22 cellular contexts compared by ENCODE assay signal in genomic region chr1:220222939-220223338, GRCh38. TPM values are rescaled to one million over a fixed set of nuclear protein-coding genes. Genes with fewer than 3 reads are reported as not detected.
DNase-seq lines count a peak whose midpoint lies in the region; ATAC-seq and TF ChIP-seq lines count a peak whose summit lies in the region.
"Had no signal": no experiment of that assay in that cellular context is flagged by ENCODE, and none has a peak within 500 bp of the region (broad histone marks: within the 10 kb centered on the region; RNA-seq: fewer than 3 reads in every experiment).

No MANE protein-coding gene starts in this region.

- H3K27me3 ChIP-seq in CD4-positive, alpha-beta T cell (ENCODE audit: control insufficient read depth, insufficient read depth, low read length), result no peaks in the 10 kb centered on the region
- H3K27me3 ChIP-seq: gastroesophageal sphincter, right atrium auricular region, uterus had no signal

- peak overlapping the region; percentile 10 for H3K27ac Mint-ChIP-seq in CD4-positive, alpha-beta T cell
- 0 out of 2 replicates have a peak overlapping the region, but pooled peaks have one; percentile 58 for H3K27ac Mint-ChIP-seq in WTC11
- H3K27ac Mint-ChIP-seq: activated CD4-positive, alpha-beta memory T cell treated with anti-CD3 and anti-CD28 coated beads for 36 hours; activated naive CD8-positive, alpha-beta T cell treated with anti-CD3 and anti-CD28 coated beads, Interleukin-2, amount 10 ng/mL, durations not matched to agents 7 days and 5 days had no signal

- peaks cover 87% of the 10 kb centered on the region for H3K4me1 Mint-ChIP-seq in CD4-positive, alpha-beta T cell (ENCODE audit: low read depth)
- peaks cover 55% of the 10 kb centered on the region for H3K4me1 Mint-ChIP-seq in WTC11

- intact Hi-C loops in CD4-positive, alpha-beta T cell (cut with DNase I, micrococcal nuclease), result no loop called here

- H3K27me3 Mint-ChIP-seq in CD4-positive, alpha-beta T cell, result no peaks in the 10 kb centered on the region
- no peaks in the 10 kb centered on the region for H3K27me3 Mint-ChIP-seq in WTC11 (ENCODE audit: low read depth)
- H3K27me3 Mint-ChIP-seq: activated CD4-positive, alpha-beta memory T cell treated with anti-CD3 and anti-CD28 coated beads for 36 hours; activated naive CD8-positive, alpha-beta T cell treated with anti-CD3 and anti-CD28 coated beads, Interleukin-2, amount 10 ng/mL, durations not matched to agents 7 days and 5 days had no signal

- H3K9me3 Mint-ChIP-seq in CD4-positive, alpha-beta T cell, result no peaks in the 10 kb centered on the region
- no peaks in the 10 kb centered on the region for H3K9me3 Mint-ChIP-seq in WTC11
- H3K9me3 Mint-ChIP-seq: activated CD4-positive, alpha-beta memory T cell treated with anti-CD3 and anti-CD28 coated beads for 36 hours; activated naive CD8-positive, alpha-beta T cell treated with anti-CD3 and anti-CD28 coated beads, Interleukin-2, amount 10 ng/mL, durations not matched to agents 7 days and 5 days had no signal

- H3K36me3 Mint-ChIP-seq in CD4-positive, alpha-beta T cell (ENCODE audit: low read depth), result peaks cover 25% of the 10 kb centered on the region
- H3K36me3 Mint-ChIP-seq in WTC11, result no peaks in the 10 kb centered on the region; the same call in 1 of the 2 replicates

- no peak for DNase-seq in CD4-positive, alpha-beta T cell
- DNase-seq in WTC11 (ENCODE audit: low spot score) (no peak), NCI-H2029 treated with DMSO at 0.1 percent for 48 hours (lab: John Stamatoyannopoulos, UW) (no peak)
- DNase-seq in stimulated activated CD4-positive, alpha-beta T cell treated with anti-CD3 and anti-CD28 coated beads, Interleukin-1b, Interleukin-23, amount 100 ng/mL, for 48 hours, result no peak
- DNase-seq: activated CD4-positive, alpha-beta memory T cell treated with anti-CD3 and anti-CD28 coated beads for 36 hours; activated naive CD8-positive, alpha-beta T cell treated with anti-CD3 and anti-CD28 coated beads, Interleukin-2, amount 10 ng/mL, durations not matched to agents 7 days and 5 days; activated T-cell treated with anti-CD3 and anti-CD28 coated beads, Interleukin-2, amount 50 U/mL, for 48 hours; dermis blood vessel endothelial cell; HCEC 1CT; left ventricle myocardium inferior; MV-4-11; NCI-H2081 treated with DMSO at 0.1 percent for 48 hours; NCI-H524 treated with DMSO at 0.1 percent for 48 hours; nucleus accumbens; uterus had no signal

- POLR2A ChIA-PET in CD4-positive, alpha-beta T cell (lab: Charles Lee), result no interaction called here
- POLR2A ChIA-PET in WTC11 (lab: Charles Lee), result no interaction called here

- no peaks in the 10 kb centered on the region for H3K9me3 ChIP-seq in CD4-positive, alpha-beta T cell (ENCODE audit: control insufficient read depth, low read length)
- H3K9me3 ChIP-seq: gastroesophageal sphincter, left ventricle myocardium inferior, right atrium auricular region, uterus had no signal

- TF ChIP-seq CTCF in CD4-positive, alpha-beta T cell (IDR thresholded peaks at IDR 0.05), result no peak
- no peak for TF ChIP-seq CTCF in WTC11 (IDR thresholded peaks at IDR 0.05)

- H3K4me3 Mint-ChIP-seq in CD4-positive, alpha-beta T cell, result no peak overlapping the region
- H3K4me3 Mint-ChIP-seq in WTC11, result no peak overlapping the region
- H3K4me3 Mint-ChIP-seq: activated CD4-positive, alpha-beta memory T cell treated with anti-CD3 and anti-CD28 coated beads for 36 hours; activated naive CD8-positive, alpha-beta T cell treated with anti-CD3 and anti-CD28 coated beads, Interleukin-2, amount 10 ng/mL, durations not matched to agents 7 days and 5 days had no signal

- CTCF ChIA-PET in CD4-positive, alpha-beta T cell (lab: Charles Lee), result no interaction called here
- CTCF ChIA-PET in WTC11 (lab: Charles Lee), result interaction anchor here (0.6 kb wide), 1 partner anchor 9 kb away, joined by 3 read pairs; no protein-coding TSS in a partner anchor

- no peak overlapping the region for H3K27ac ChIP-seq in CD4-positive, alpha-beta T cell (ENCODE audit: low read depth, low read length)
- H3K27ac ChIP-seq: gastroesophageal sphincter, HL-60, left ventricle myocardium inferior, right atrium auricular region, uterus had no signal

- ATAC-seq in CD4-positive, alpha-beta T cell (ENCODE audit: poor library complexity), result no peak
- peak; percentile 25 for ATAC-seq in GM18868 (IDR thresholded peaks at IDR 0.05; ENCODE audit: unreplicated experiment)
- ATAC-seq in HG02981 (IDR thresholded peaks at IDR 0.05; ENCODE audit: unreplicated experiment), result peak; percentile 22
- no peak for ATAC-seq in WTC11
- no peak for ATAC-seq in HG02678 (IDR thresholded peaks at IDR 0.05; ENCODE audit: unreplicated experiment)
- ATAC-seq in HG03045 (IDR thresholded peaks at IDR 0.05; ENCODE audit: unreplicated experiment), result no peak
- ATAC-seq: gastroesophageal sphincter had no signal

TF ChIP-seq in WTC11, 78 proteins besides CTCF, POLR2A, EP300 and RAD21 (continues in another document):
- TF ChIP-seq E2F5 (CRISPR knock-in tag; IDR thresholded peaks at IDR 0.05), result no peak
- no peak for TF ChIP-seq EMX1 (CRISPR knock-in tag; IDR thresholded peaks at IDR 0.05)
- TF ChIP-seq, protein P1, sequence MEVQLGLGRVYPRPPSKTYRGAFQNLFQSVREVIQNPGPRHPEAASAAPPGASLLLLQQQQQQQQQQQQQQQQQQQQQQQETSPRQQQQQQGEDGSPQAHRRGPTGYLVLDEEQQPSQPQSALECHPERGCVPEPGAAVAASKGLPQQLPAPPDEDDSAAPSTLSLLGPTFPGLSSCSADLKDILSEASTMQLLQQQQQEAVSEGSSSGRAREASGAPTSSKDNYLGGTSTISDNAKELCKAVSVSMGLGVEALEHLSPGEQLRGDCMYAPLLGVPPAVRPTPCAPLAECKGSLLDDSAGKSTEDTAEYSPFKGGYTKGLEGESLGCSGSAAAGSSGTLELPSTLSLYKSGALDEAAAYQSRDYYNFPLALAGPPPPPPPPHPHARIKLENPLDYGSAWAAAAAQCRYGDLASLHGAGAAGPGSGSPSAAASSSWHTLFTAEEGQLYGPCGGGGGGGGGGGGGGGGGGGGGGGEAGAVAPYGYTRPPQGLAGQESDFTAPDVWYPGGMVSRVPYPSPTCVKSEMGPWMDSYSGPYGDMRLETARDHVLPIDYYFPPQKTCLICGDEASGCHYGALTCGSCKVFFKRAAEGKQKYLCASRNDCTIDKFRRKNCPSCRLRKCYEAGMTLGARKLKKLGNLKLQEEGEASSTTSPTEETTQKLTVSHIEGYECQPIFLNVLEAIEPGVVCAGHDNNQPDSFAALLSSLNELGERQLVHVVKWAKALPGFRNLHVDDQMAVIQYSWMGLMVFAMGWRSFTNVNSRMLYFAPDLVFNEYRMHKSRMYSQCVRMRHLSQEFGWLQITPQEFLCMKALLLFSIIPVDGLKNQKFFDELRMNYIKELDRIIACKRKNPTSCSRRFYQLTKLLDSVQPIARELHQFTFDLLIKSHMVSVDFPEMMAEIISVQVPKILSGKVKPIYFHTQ (CRISPR knock-in tag; IDR thresholded peaks at IDR 0.05), result no peak
- TF ChIP-seq MLX (CRISPR knock-in tag; IDR thresholded peaks at IDR 0.05), result no peak
- no peak for TF ChIP-seq ZMAT4 (CRISPR knock-in tag; IDR thresholded peaks at IDR 0.05)
- no peak for TF ChIP-seq E2F1 (CRISPR knock-in tag; IDR thresholded peaks at IDR 0.05)
- TF ChIP-seq MXD4 (CRISPR knock-in tag; IDR thresholded peaks at IDR 0.05; ENCODE audit: borderline replicate concordance), result no peak
- TF ChIP-seq, protein P2, sequence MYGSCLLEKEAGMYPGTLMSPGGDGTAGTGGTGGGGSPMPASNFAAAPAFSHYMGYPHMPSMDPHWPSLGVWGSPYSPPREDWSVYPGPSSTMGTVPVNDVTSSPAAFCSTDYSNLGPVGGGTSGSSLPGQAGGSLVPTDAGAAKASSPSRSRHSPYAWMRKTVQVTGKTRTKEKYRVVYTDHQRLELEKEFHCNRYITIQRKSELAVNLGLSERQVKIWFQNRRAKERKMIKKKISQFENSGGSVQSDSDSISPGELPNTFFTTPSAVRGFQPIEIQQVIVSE (CRISPR knock-in tag; IDR thresholded peaks at IDR 0.05; ENCODE audit: borderline replicate concordance), result no peak
- TF ChIP-seq RELA (CRISPR knock-in tag; IDR thresholded peaks at IDR 0.05; ENCODE audit: borderline replicate concordance), result no peak
- no peak for TF ChIP-seq ZNF317 (CRISPR knock-in tag; IDR thresholded peaks at IDR 0.05; ENCODE audit: borderline replicate concordance, low read depth)
- TF ChIP-seq ETV6 (CRISPR knock-in tag; IDR thresholded peaks at IDR 0.05), result no peak
- TF ChIP-seq ESRRA (CRISPR knock-in tag; IDR thresholded peaks at IDR 0.05; ENCODE audit: borderline replicate concordance), result no peak
- no peak for TF ChIP-seq TEAD4 (CRISPR knock-in tag; IDR thresholded peaks at IDR 0.05)
- TF ChIP-seq ZNF423 (CRISPR knock-in tag; IDR thresholded peaks at IDR 0.05), result no peak
- no peak for TF ChIP-seq ZNF396 (CRISPR knock-in tag; IDR thresholded peaks at IDR 0.05; ENCODE audit: borderline replicate concordance)

RNA-seq across cellular contexts. Expression of gene RAB3GAP2, which starts 49.3 kb away (rescaled TPM):
- 10 to 100 TPM; 34.7 to 39.4 TPM for total RNA-seq in CD4-positive, alpha-beta T cell
- total RNA-seq in WTC11 (2021), result 45.7 to 64.3 TPM (median 52.8 TPM) in 3 replicates

Comparison
In these comparisons a context has a peak if more than half of its experiments do, and no peak if none do; other contexts are left out.
1. ATAC-seq: peak in GM18868 (single experiment) and HG02981 (single experiment); none in CD4-positive, alpha-beta T cell (single experiment), WTC11 (single experiment), HG02678 (single experiment) and HG03045 (single experiment).